ENCODE assay signal across 3 cellular contexts in the genomic region with DNA sequence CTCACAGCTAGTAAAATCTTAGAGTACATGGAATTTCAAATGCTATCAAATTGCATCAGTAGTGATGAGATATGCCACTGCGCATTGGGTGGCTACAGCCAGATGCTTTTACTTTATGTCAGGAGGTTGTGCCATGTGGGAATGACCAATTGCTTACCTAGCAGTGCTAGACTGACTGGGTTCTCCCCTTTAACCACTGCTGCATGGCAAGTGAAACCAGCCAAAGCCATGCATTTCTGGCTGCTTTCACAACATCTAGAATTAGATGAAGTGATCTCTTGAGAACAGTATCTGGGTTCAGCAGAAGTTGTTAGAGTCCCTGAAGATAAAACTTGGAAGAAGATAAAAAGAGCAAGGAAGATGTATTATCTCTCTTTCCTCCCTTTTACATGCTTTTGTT.
TF ChIP-seq lines count a peak whose summit lies in the region.

No MANE protein-coding gene starts in this region.

TF ChIP-seq in GM23338, 12 proteins besides CTCF, POLR2A, EP300 and RAD21 (continues in another document):
- TF ChIP-seq, protein P1, sequence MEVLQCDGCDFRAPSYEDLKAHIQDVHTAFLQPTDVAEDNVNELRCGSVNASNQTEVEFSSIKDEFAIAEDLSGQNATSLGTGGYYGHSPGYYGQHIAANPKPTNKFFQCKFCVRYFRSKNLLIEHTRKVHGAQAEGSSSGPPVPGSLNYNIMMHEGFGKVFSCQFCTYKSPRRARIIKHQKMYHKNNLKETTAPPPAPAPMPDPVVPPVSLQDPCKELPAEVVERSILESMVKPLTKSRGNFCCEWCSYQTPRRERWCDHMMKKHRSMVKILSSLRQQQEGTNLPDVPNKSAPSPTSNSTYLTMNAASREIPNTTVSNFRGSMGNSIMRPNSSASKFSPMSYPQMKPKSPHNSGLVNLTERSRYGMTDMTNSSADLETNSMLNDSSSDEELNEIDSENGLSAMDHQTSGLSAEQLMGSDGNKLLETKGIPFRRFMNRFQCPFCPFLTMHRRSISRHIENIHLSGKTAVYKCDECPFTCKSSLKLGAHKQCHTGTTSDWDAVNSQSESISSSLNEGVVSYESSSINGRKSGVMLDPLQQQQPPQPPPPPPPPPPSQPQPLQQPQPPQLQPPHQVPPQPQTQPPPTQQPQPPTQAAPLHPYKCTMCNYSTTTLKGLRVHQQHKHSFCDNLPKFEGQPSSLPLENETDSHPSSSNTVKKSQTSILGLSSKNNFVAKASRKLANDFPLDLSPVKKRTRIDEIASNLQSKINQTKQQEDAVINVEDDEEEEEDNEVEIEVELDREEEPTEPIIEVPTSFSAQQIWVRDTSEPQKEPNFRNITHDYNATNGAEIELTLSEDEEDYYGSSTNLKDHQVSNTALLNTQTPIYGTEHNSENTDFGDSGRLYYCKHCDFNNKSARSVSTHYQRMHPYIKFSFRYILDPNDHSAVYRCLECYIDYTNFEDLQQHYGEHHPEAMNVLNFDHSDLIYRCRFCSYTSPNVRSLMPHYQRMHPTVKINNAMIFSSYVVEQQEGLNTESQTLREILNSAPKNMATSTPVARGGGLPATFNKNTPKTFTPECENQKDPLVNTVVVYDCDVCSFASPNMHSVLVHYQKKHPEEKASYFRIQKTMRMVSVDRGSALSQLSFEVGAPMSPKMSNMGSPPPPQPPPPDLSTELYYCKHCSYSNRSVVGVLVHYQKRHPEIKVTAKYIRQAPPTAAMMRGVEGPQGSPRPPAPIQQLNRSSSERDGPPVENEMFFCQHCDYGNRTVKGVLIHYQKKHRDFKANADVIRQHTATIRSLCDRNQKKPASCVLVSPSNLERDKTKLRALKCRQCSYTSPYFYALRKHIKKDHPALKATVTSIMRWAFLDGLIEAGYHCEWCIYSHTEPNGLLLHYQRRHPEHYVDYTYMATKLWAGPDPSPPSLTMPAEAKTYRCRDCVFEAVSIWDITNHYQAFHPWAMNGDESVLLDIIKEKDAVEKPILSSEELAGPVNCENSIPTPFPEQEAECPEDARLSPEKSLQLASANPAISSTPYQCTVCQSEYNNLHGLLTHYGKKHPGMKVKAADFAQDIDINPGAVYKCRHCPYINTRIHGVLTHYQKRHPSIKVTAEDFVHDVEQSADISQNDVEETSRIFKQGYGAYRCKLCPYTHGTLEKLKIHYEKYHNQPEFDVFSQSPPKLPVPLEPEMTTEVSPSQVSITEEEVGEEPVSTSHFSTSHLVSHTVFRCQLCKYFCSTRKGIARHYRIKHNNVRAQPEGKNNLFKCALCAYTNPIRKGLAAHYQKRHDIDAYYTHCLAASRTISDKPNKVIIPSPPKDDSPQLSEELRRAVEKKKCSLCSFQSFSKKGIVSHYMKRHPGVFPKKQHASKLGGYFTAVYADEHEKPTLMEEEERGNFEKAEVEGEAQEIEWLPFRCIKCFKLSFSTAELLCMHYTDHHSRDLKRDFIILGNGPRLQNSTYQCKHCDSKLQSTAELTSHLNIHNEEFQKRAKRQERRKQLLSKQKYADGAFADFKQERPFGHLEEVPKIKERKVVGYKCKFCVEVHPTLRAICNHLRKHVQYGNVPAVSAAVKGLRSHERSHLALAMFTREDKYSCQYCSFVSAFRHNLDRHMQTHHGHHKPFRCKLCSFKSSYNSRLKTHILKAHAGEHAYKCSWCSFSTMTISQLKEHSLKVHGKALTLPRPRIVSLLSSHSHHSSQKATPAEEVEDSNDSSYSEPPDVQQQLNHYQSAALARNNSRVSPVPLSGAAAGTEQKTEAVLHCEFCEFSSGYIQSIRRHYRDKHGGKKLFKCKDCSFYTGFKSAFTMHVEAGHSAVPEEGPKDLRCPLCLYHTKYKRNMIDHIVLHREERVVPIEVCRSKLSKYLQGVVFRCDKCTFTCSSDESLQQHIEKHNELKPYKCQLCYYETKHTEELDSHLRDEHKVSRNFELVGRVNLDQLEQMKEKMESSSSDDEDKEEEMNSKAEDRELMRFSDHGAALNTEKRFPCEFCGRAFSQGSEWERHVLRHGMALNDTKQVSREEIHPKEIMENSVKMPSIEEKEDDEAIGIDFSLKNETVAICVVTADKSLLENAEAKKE (CRISPR knock-in tag; IDR thresholded peaks at IDR 0.05) = no peak
- TF ChIP-seq NANOG (IDR thresholded peaks at IDR 0.05; ENCODE audit: borderline replicate concordance) (no peak), EZH2phosphoT487 (IDR thresholded peaks at IDR 0.05; ENCODE audit: unreplicated experiment) (no peak), STAT1 (IDR thresholded peaks at IDR 0.05; ENCODE audit: unreplicated experiment) (no peak), ZNF331 (CRISPR knock-in tag; IDR thresholded peaks at IDR 0.05; ENCODE audit: low read depth) (no peak), EZH2 (IDR thresholded peaks at IDR 0.05; ENCODE audit: low read depth, unreplicated experiment) (no peak), CREB1 (CRISPR knock-in tag; IDR thresholded peaks at IDR 0.05; ENCODE audit: low read depth) (no peak), JUNB (IDR thresholded peaks at IDR 0.05; ENCODE audit: unreplicated experiment) (no peak), POLR2AphosphoS5 (IDR thresholded peaks at IDR 0.05; ENCODE audit: low read depth) (no peak)

TF ChIP-seq in H1, 55 proteins besides CTCF, POLR2A, EP300 and RAD21:
- TF ChIP-seq BRCA1 (IDR thresholded peaks at IDR 0.05; ENCODE audit: low read depth, low read length) (no peak), SP2 (IDR thresholded peaks at IDR 0.05; ENCODE audit: low read length) (no peak), RXRA (IDR thresholded peaks at IDR 0.05; ENCODE audit: insufficient read depth, low read depth, low read length) (no peak), KDM1A (IDR thresholded peaks at IDR 0.05; ENCODE audit: borderline replicate concordance, low read length) (no peak), POLR2AphosphoS5 (IDR thresholded peaks at IDR 0.05; ENCODE audit: low read depth, low read length) (no peak), RFX5 (IDR thresholded peaks at IDR 0.05; ENCODE audit: borderline replicate concordance, low read depth, low read length) (no peak), SRF (IDR thresholded peaks at IDR 0.05; ENCODE audit: low read depth, low read length) (no peak), BACH1 (IDR thresholded peaks at IDR 0.05; ENCODE audit: low read length) (no peak), KDM4A (IDR thresholded peaks at IDR 0.05; ENCODE audit: low read depth, low read length, severe bottlenecking) (no peak), PHF8 (conservative IDR thresholded peaks at IDR 0.05; ENCODE audit: low read depth, low read length) (no peak), RBBP5 (IDR thresholded peaks at IDR 0.05; ENCODE audit: borderline replicate concordance, low read depth, low read length) (no peak), YY1 (IDR thresholded peaks at IDR 0.05; ENCODE audit: low read depth, low read length) (no peak), SUZ12 (IDR thresholded peaks at IDR 0.05; ENCODE audit: low read length) (no peak), HDAC6 (IDR thresholded peaks at IDR 0.05; ENCODE audit: low read depth, low read length) (no peak), CEBPB (IDR thresholded peaks at IDR 0.05; ENCODE audit: low read depth, low read length) (no peak), CBX8 (IDR thresholded peaks at IDR 0.05; ENCODE audit: borderline replicate concordance, low read depth, low read length) (no peak), BCL11A (IDR thresholded peaks at IDR 0.05; ENCODE audit: low read depth in 2 of 2, low read length in 2 of 2) (no peak)
- TF ChIP-seq, protein P2, sequence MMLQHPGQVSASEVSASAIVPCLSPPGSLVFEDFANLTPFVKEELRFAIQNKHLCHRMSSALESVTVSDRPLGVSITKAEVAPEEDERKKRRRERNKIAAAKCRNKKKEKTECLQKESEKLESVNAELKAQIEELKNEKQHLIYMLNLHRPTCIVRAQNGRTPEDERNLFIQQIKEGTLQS (IDR thresholded peaks at IDR 0.05; ENCODE audit: insufficient read depth, low read depth, low read length) = no peak
- TF ChIP-seq, protein P3, sequence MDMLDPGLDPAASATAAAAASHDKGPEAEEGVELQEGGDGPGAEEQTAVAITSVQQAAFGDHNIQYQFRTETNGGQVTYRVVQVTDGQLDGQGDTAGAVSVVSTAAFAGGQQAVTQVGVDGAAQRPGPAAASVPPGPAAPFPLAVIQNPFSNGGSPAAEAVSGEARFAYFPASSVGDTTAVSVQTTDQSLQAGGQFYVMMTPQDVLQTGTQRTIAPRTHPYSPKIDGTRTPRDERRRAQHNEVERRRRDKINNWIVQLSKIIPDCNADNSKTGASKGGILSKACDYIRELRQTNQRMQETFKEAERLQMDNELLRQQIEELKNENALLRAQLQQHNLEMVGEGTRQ (IDR thresholded peaks at IDR 0.05; ENCODE audit: low read length) = no peak

TF ChIP-seq in SK-N-SH, 30 proteins besides CTCF, POLR2A, EP300 and RAD21:
- TF ChIP-seq TEAD4 (IDR thresholded peaks at IDR 0.05; ENCODE audit: borderline replicate concordance, insufficient read depth) = no peak
- TF ChIP-seq FOSL2 (IDR thresholded peaks at IDR 0.05; ENCODE audit: borderline replicate concordance, low read depth) = no peak
- TF ChIP-seq, protein P4, sequence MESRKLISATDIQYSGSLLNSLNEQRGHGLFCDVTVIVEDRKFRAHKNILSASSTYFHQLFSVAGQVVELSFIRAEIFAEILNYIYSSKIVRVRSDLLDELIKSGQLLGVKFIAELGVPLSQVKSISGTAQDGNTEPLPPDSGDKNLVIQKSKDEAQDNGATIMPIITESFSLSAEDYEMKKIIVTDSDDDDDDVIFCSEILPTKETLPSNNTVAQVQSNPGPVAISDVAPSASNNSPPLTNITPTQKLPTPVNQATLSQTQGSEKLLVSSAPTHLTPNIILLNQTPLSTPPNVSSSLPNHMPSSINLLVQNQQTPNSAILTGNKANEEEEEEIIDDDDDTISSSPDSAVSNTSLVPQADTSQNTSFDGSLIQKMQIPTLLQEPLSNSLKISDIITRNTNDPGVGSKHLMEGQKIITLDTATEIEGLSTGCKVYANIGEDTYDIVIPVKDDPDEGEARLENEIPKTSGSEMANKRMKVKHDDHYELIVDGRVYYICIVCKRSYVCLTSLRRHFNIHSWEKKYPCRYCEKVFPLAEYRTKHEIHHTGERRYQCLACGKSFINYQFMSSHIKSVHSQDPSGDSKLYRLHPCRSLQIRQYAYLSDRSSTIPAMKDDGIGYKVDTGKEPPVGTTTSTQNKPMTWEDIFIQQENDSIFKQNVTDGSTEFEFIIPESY (IDR thresholded peaks at IDR 0.05; ENCODE audit: borderline replicate concordance, low read depth) = no peak
- TF ChIP-seq, protein P5, sequence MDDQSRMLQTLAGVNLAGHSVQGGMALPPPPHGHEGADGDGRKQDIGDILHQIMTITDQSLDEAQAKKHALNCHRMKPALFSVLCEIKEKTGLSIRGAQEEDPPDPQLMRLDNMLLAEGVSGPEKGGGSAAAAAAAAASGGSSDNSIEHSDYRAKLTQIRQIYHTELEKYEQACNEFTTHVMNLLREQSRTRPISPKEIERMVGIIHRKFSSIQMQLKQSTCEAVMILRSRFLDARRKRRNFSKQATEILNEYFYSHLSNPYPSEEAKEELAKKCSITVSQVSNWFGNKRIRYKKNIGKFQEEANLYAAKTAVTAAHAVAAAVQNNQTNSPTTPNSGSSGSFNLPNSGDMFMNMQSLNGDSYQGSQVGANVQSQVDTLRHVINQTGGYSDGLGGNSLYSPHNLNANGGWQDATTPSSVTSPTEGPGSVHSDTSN (IDR thresholded peaks at IDR 0.05) = no peak
- TF ChIP-seq NRF1 (IDR thresholded peaks at IDR 0.05; ENCODE audit: low read depth, low read length) = no peak
- TF ChIP-seq EZH2phosphoT487 (IDR thresholded peaks at IDR 0.05; ENCODE audit: borderline replicate concordance, low read depth) = no peak
- TF ChIP-seq, protein P6, sequence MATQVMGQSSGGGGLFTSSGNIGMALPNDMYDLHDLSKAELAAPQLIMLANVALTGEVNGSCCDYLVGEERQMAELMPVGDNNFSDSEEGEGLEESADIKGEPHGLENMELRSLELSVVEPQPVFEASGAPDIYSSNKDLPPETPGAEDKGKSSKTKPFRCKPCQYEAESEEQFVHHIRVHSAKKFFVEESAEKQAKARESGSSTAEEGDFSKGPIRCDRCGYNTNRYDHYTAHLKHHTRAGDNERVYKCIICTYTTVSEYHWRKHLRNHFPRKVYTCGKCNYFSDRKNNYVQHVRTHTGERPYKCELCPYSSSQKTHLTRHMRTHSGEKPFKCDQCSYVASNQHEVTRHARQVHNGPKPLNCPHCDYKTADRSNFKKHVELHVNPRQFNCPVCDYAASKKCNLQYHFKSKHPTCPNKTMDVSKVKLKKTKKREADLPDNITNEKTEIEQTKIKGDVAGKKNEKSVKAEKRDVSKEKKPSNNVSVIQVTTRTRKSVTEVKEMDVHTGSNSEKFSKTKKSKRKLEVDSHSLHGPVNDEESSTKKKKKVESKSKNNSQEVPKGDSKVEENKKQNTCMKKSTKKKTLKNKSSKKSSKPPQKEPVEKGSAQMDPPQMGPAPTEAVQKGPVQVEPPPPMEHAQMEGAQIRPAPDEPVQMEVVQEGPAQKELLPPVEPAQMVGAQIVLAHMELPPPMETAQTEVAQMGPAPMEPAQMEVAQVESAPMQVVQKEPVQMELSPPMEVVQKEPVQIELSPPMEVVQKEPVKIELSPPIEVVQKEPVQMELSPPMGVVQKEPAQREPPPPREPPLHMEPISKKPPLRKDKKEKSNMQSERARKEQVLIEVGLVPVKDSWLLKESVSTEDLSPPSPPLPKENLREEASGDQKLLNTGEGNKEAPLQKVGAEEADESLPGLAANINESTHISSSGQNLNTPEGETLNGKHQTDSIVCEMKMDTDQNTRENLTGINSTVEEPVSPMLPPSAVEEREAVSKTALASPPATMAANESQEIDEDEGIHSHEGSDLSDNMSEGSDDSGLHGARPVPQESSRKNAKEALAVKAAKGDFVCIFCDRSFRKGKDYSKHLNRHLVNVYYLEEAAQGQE (IDR thresholded peaks at IDR 0.05; ENCODE audit: low read depth, low read length) = no peak
- no peak for TF ChIP-seq CHD2 (IDR thresholded peaks at IDR 0.05; ENCODE audit: low read length, partially characterized antibody)
- TF ChIP-seq, protein P3 (IDR thresholded peaks at IDR 0.05; ENCODE audit: borderline replicate concordance, low read depth, low read length) = no peak
